Comparison of ENCODE assay signal across 1 cellular context in the genomic region with DNA sequence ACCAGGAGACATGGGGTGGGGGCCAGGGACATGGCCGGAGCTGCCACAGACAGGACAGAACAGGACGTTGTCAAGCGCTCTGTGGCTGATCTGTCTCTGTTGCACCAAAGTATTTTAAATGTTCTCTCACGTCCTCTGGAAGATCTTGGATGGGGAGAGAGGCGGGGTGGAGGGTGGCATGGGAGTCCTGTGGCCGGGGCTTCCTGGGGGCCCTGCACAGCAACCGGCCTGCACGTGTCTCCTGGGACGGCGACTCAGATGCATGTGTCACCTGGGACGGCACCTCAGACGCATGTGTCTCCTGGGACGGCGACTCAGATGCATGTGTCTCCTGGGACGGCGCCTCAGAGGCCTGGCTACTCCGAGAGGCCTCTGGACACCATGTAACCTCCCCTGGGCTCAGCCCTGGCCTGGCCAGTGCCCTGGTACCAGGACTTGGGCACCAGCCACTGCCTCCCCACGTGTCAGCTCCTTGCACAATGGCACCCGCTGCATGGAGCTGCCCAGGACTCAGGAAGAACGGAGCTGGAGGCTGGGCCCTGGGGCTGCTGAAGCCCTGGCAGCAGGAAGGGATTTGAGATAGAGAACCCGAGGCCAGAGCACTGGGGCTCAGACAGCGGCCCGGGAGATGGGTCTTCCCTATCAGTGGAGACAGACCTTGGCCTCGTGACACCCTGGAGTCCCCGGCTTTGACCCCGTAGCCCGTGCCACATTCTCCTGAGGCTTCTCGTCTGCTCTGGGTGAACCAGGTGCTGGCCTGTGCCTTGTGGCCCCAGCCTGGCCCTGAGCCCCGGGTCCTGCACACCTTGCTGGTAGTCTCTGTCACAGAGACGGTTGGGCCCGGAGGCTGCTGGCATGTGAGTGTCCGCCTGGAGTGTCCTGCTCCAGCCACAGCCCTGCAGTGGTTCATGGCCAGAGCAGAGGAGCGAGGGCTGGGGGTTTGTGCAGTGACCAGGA.
TF ChIP-seq lines count a peak whose summit lies in the region.

No MANE protein-coding gene starts in this region.

TF ChIP-seq in IMR-90, 13 proteins besides CTCF, POLR2A, EP300 and RAD21:
- TF ChIP-seq BHLHE40 (IDR thresholded peaks at IDR 0.05; ENCODE audit: low read depth, low read length): no peak
- TF ChIP-seq, protein P1, sequence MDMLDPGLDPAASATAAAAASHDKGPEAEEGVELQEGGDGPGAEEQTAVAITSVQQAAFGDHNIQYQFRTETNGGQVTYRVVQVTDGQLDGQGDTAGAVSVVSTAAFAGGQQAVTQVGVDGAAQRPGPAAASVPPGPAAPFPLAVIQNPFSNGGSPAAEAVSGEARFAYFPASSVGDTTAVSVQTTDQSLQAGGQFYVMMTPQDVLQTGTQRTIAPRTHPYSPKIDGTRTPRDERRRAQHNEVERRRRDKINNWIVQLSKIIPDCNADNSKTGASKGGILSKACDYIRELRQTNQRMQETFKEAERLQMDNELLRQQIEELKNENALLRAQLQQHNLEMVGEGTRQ (IDR thresholded peaks at IDR 0.05; ENCODE audit: low read depth, low read length): no peak
- TF ChIP-seq SMC3 (IDR thresholded peaks at IDR 0.05; ENCODE audit: low read depth, low read length): no peak
- TF ChIP-seq NFE2L2 (IDR thresholded peaks at IDR 0.05; ENCODE audit: low read depth, low read length): no peak
- no peak for TF ChIP-seq CEBPB (IDR thresholded peaks at IDR 0.05; ENCODE audit: low read depth, low read length)
- no peak for TF ChIP-seq RCOR1 (IDR thresholded peaks at IDR 0.05; ENCODE audit: insufficient replicate concordance, low read length)
- TF ChIP-seq, protein P2, sequence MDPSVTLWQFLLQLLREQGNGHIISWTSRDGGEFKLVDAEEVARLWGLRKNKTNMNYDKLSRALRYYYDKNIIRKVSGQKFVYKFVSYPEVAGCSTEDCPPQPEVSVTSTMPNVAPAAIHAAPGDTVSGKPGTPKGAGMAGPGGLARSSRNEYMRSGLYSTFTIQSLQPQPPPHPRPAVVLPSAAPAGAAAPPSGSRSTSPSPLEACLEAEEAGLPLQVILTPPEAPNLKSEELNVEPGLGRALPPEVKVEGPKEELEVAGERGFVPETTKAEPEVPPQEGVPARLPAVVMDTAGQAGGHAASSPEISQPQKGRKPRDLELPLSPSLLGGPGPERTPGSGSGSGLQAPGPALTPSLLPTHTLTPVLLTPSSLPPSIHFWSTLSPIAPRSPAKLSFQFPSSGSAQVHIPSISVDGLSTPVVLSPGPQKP (IDR thresholded peaks at IDR 0.05; ENCODE audit: borderline replicate concordance, low read depth, low read length): no peak
- no peak for TF ChIP-seq FOS (IDR thresholded peaks at IDR 0.05; ENCODE audit: low read depth, low read length)
- no peak for TF ChIP-seq RFX5 (IDR thresholded peaks at IDR 0.05; ENCODE audit: low read depth, low read length)
- TF ChIP-seq CHD1 (IDR thresholded peaks at IDR 0.05; ENCODE audit: low read depth, low read length): no peak
- no peak for TF ChIP-seq MAFK (IDR thresholded peaks at IDR 0.05; ENCODE audit: low read depth, low read length)
- TF ChIP-seq MXI1 (IDR thresholded peaks at IDR 0.05; ENCODE audit: borderline replicate concordance, low read depth, low read length): no peak
- no peak for TF ChIP-seq MAZ (IDR thresholded peaks at IDR 0.05; ENCODE audit: borderline replicate concordance, low read depth, low read length)
TF ChIP-seq in IMR-90: peak in this region for 0.
